In genomic region chr9:112332977-112333638, GRCh38 we compare ENCODE assay signal across 8 cellular contexts. TPM values are rescaled to one million over a fixed set of nuclear protein-coding genes. Genes with fewer than 3 reads are reported as not detected.
A peak's percentile ranks its signal among the peaks of the same experiment; 100 is the strongest.
DNase-seq lines count a peak whose midpoint lies in the region; ATAC-seq and TF ChIP-seq lines count a peak whose summit lies in the region.

Gene PTBP3 (minus strand): TSS chr9:112333619. CDS start chr9:112297865, 35,754 bp downstream.

- no peaks in the 10 kb centered on the region for H3K9me3 Mint-ChIP-seq in T-cell

- no peaks in the 10 kb centered on the region for H3K36me3 ChIP-seq in GM23248 (ENCODE audit: low read depth)
- H3K36me3 ChIP-seq in left ventricle myocardium inferior, result no peaks in the 10 kb centered on the region
- H3K36me3 ChIP-seq in vagina, result no peaks in the 10 kb centered on the region

- ATAC-seq in T-cell (replicated peaks in 1 of 4), result peak; percentile 63 to 70 (median 65)

- H3F3A ChIP-seq in GM23248 (ENCODE audit: insufficient read depth), result peaks cover 32% of the 10 kb centered on the region

- peak in 1 of 2 donors; percentile 82 for TF ChIP-seq POLR2A in vagina (IDR thresholded peaks at IDR 0.05)

- H3K4me1 Mint-ChIP-seq in T-cell, result peaks cover 37 to 51% (median 45%) of the 10 kb centered on the region in 3 donors

- H3K27me3 ChIP-seq in GM23248 (replicated peaks; ENCODE audit: insufficient read depth) (no peaks in the 10 kb centered on the region), left ventricle myocardium inferior (ENCODE audit: low read depth) (no peaks in the 10 kb centered on the region), vagina (no peaks in the 10 kb centered on the region)

- H3K9me2 ChIP-seq in GM23248 (ENCODE audit: insufficient read depth), result no peaks in the 10 kb centered on the region

- H3K36me3 Mint-ChIP-seq in T-cell, result no peaks in the 10 kb centered on the region

- H3K27ac ChIP-seq in GM23248 (peak within 1 kb of the TSS; percentile 83), left ventricle myocardium inferior (replicated peaks) (peak within 1 kb of the TSS; percentile 99), vagina (peak within 1 kb of the TSS; percentile 99)

- H3K79me2 ChIP-seq in GM23248 (ENCODE audit: insufficient read depth), result peaks cover 47% of the 10 kb centered on the region

- H3K9me3 ChIP-seq in GM23248 (ENCODE audit: low read depth) (no peaks in the 10 kb centered on the region), left ventricle myocardium inferior (replicated peaks) (no peaks in the 10 kb centered on the region), vagina (no peaks in the 10 kb centered on the region)

- intact Hi-C loops in left ventricle myocardium inferior (cut with micrococcal nuclease), result no loop called here
- intact Hi-C loops in vagina (cut with DNase I), result loop anchor here (5.0 to 10.0 kb wide), 2 partner anchors 156 to 438 kb away; partner anchors contain the start of genes SUSD1 and UGCG

- DNase-seq in G401 (ENCODE audit: low spot score) (peak; percentile 64), GM23248 (peak; percentile 83), LNCaP clone FGC (ENCODE audit: low read depth) (no peak), T-cell (peak; percentile 49 to 81 (median 71)), amniotic stem cell (lab: John Stamatoyannopoulos, UW) (peak; percentile 15), left ventricle myocardium inferior (peak; percentile 83), putamen (ENCODE audit: low spot score) (peak; percentile 42), vagina (ENCODE audit: extremely low spot score in 2 of 2) (no peak)

- no peaks in the 10 kb centered on the region; the same call in 1 of the 2 replicates for H4K20me1 ChIP-seq in GM23248 (ENCODE audit: insufficient read depth)

- TF ChIP-seq CTCF in LNCaP clone FGC (IDR thresholded peaks at IDR 0.05; ENCODE audit: control insufficient read depth, extremely low read depth, insufficient read depth) (no peak), left ventricle myocardium inferior (IDR thresholded peaks at IDR 0.05; ENCODE audit: borderline replicate concordance) (no peak), vagina (IDR thresholded peaks at IDR 0.05) (no peak)

- H3K9ac ChIP-seq in GM23248, result peak within 1 kb of the TSS; percentile 90

- WGBS in GM23248 (ENCODE audit: low coverage in 1 of 2, low lambda C conversion rate in 2 of 2, missing lambda C conversion rate in 2 of 2), 2 experiments, result 0% methylated on average over 43 to 48 of the region's 90 CpGs

- POLR2A ChIA-PET in T-cell (lab: Charles Lee), result interaction anchor here in 1 of 2 donors (0.6 to 1.6 kb wide), 3 partner anchors 16 to 407 kb away, joined by 5 to 18 read pairs (median 6); no protein-coding TSS in a partner anchor

- H3K4me3 ChIP-seq in GM23248 (peak within 1 kb of the TSS; percentile 97), LNCaP clone FGC (ENCODE audit: low read depth, low read length) (peak within 1 kb of the TSS; percentile 87), left ventricle myocardium inferior (peak within 1 kb of the TSS; percentile 96), vagina (peak within 1 kb of the TSS; percentile 77 to 81)

- H3K4me1 ChIP-seq in GM23248 (ENCODE audit: insufficient read depth) (peaks cover 31% of the 10 kb centered on the region), left ventricle myocardium inferior (peaks cover 38% of the 10 kb centered on the region), vagina (peaks cover 38% of the 10 kb centered on the region)

- no peaks in the 10 kb centered on the region for H3K27me3 Mint-ChIP-seq in T-cell

- H3K4me2 ChIP-seq in GM23248 (ENCODE audit: unreplicated experiment), result peak within 1 kb of the TSS; percentile 99

- H2AFZ ChIP-seq in GM23248, result peak within 1 kb of the TSS; percentile 95

- H3K27ac Mint-ChIP-seq in T-cell, result peak within 1 kb of the TSS; percentile 92 to 96

- CTCF ChIA-PET in T-cell (lab: Charles Lee), result interaction anchor here in 1 of 2 donors (0.6 to 1.0 kb wide), 4 partner anchors 28 to 177 kb away, joined by 3 to 6 read pairs (median 4); partner anchors contain the start of gene HSDL2

- in situ Hi-C loops in G401 (cut with HindIII; ENCODE audit: low sequenced_read_pairs) (no loop called here), GM23248 (cut with MboI) (no loop called here)

- H3K4me3 Mint-ChIP-seq in T-cell, result peak within 1 kb of the TSS; percentile 76 to 95 (median 95)

RNA-seq across cellular contexts. Expression of gene PTBP3, which starts in this region (rescaled TPM):
- total RNA-seq in G401 (2014; rRNA removed; shearing (Covaris generic)), result 29.7 and 39.9 TPM in 2 replicates
- total RNA-seq in GM23248 (2014; rRNA removed; shearing (Covaris generic)), result 26.5 and 62.6 TPM in 2 replicates
- polyA plus RNA-seq in GM23248 (2016; fragmentation: Nextera tagmentation; extraction: Ambion mirVana), result 14.7 and 14.9 TPM in 2 replicates
- total RNA-seq in T-cell (100 to 1,000 TPM; 107 to 116 (median 109) TPM), left ventricle myocardium inferior (12.7 TPM), vagina (58.9 TPM)

Comparison
In these comparisons a context has a peak if more than half of its experiments do, and no peak if none do; other contexts are left out.
1. DNase-seq: peak in G401 (single experiment), GM23248 (single experiment), T-cell (34 of 34), amniotic stem cell (single experiment), left ventricle myocardium inferior (single experiment) and putamen (single experiment); none in LNCaP clone FGC (single experiment) and vagina (0 of 2).
2. Peak in every context shown above with its lines, with median percentiles within 50 percentile points of each other: H3K27ac ChIP-seq and H3K4me3 ChIP-seq.